25 cellular contexts compared by ENCODE assay signal in the genomic region with DNA sequence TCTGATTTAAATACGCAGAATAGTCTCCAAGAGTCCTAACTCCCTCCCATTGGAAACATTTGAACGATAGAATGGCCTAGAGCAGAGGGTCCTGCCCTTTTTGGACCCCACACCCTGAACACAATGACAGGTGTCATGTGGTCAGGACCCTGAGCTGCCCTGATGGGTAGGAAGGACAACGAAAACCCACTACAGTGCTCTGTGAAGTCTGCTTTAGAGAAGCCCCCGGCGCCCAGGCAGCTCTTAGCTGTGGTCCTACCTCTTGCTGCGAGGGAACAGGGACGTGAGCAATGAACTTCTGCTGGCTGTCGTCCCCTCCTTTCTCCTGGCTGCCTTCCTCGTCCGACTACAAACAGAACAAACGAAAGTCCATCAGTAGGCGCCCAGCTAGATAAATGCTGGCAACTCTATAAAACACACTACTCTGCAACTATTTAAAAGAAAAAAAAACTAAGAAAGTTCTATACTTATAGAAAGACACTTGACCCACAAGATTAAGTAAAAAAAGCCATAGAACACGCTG. TPM values are rescaled to one million over a fixed set of nuclear protein-coding genes. Genes with fewer than 3 reads are reported as not detected.
A peak's percentile ranks its signal among the peaks of the same experiment; 100 is the strongest.
DNase-seq lines count a peak whose midpoint lies in the region; ATAC-seq and TF ChIP-seq lines count a peak whose summit lies in the region.
"Had no signal": no experiment of that assay in that cellular context is flagged by ENCODE, and none has a peak within 500 bp of the region (broad histone marks: within the 10 kb centered on the region; RNA-seq: fewer than 3 reads in every experiment).

No MANE protein-coding gene starts in this region.

- no peaks in the 10 kb centered on the region for H3K27me3 Mint-ChIP-seq in T-helper 17 cell
- H3K27me3 Mint-ChIP-seq in activated T-helper 17 cell treated with anti-CD3 and anti-CD28 coated beads, Interleukin-2, amount 50 U/mL, for 72 hours: no peaks in the 10 kb centered on the region
- H3K27me3 Mint-ChIP-seq: CD4-positive, alpha-beta T cell; CD8-positive, alpha-beta memory T cell had no signal

- no peaks in the 10 kb centered on the region for H3K9me3 ChIP-seq in T-helper 17 cell (ENCODE audit: control insufficient read depth, low read length, poor library complexity, severe bottlenecking)
- no peaks in the 10 kb centered on the region for H3K9me3 ChIP-seq in osteoblast (ENCODE audit: low read depth, low read length)
- H3K9me3 ChIP-seq: A549; BE2C; BLaER1 treated with 17β-estradiol and CSF1 and Interleukin-3, amounts not matched to agents 10 nM and 100 nM had no signal

- no peak overlapping the region for H3K4me3 Mint-ChIP-seq in T-helper 17 cell
- no peak overlapping the region for H3K4me3 Mint-ChIP-seq in activated T-helper 17 cell treated with anti-CD3 and anti-CD28 coated beads, Interleukin-2, amount 50 U/mL, for 72 hours
- H3K4me3 Mint-ChIP-seq: CD14-positive monocyte; CD4-positive, alpha-beta T cell; CD8-positive, alpha-beta memory T cell had no signal

- H3K79me2 ChIP-seq in osteoblast (ENCODE audit: insufficient read depth, low read length): no peaks in the 10 kb centered on the region

- peaks cover 18% of the 10 kb centered on the region for H3K36me3 Mint-ChIP-seq in T-helper 17 cell (ENCODE audit: low read depth)
- peaks cover 80% of the 10 kb centered on the region for H3K36me3 Mint-ChIP-seq in activated T-helper 17 cell treated with anti-CD3 and anti-CD28 coated beads, Interleukin-2, amount 50 U/mL, for 72 hours (ENCODE audit: low read depth)

- no peak for ATAC-seq in T-helper 17 cell
- no peak for ATAC-seq in activated T-helper 17 cell treated with anti-CD3 and anti-CD28 coated beads, Interleukin-2, amount 50 U/mL, for 72 hours (replicated peaks)
- ATAC-seq: A549, GM12878 had no signal

- no peak overlapping the region for H2AFZ ChIP-seq in osteoblast (ENCODE audit: low read length)
- H2AFZ ChIP-seq: GM23248 had no signal

- DNase-seq in activated effector memory CD4-positive, alpha-beta T cell treated with anti-CD3 and anti-CD28 coated beads, Interleukin-2, amount 50 U/mL, for 16 hours: peak; percentile 61
- no peak for DNase-seq in activated effector memory CD4-positive, alpha-beta T cell treated with Interleukin-2 at 50 U/mL for 16 hours
- no peak for DNase-seq in T-helper 17 cell
- peak; percentile 51 for DNase-seq in osteoblast (ENCODE audit: insufficient read length, low spot score, missing footprints)
- DNase-seq in NCI-H82 treated with DMSO at 0.1 percent for 48 hours (lab: John Stamatoyannopoulos, UW; ENCODE audit: unreplicated experiment): no peak
- DNase-seq in OCI-M1 (lab: John Stamatoyannopoulos, UW): no peak
- no peak for DNase-seq in activated CD8-positive, alpha-beta memory T cell treated with anti-CD3 and anti-CD28 coated beads, Interleukin-2, amount 50 U/mL, for 4 hours
- DNase-seq: 8988T; ACHN; AML-193; BE2C; CD4-positive, alpha-beta T cell; CD8-positive, alpha-beta memory T cell; DMS 273 treated with DMSO at 0.1 percent for 48 hours; DMS79; EL; GDM1; GM23248; H7; HCEC 1CT had no signal

- no peaks in the 10 kb centered on the region for H3K9me3 Mint-ChIP-seq in activated T-helper 17 cell treated with anti-CD3 and anti-CD28 coated beads, Interleukin-2, amount 50 U/mL, for 72 hours
- H3K9me3 Mint-ChIP-seq: CD4-positive, alpha-beta T cell; CD8-positive, alpha-beta memory T cell had no signal

- peaks cover 55% of the 10 kb centered on the region for H3K36me3 ChIP-seq in osteoblast (ENCODE audit: insufficient read depth, low read length)

- H3K4me2 ChIP-seq in osteoblast (ENCODE audit: insufficient read depth, low read length): no peak overlapping the region
- H3K4me2 ChIP-seq: A549; BLaER1 treated with 17β-estradiol and CSF1 and Interleukin-3, amounts not matched to agents 10 nM and 100 nM had no signal

- no peak overlapping the region for H3K27ac ChIP-seq in osteoblast (ENCODE audit: low read depth, low read length)
- H3K27ac ChIP-seq: A549; BLaER1 treated with 17β-estradiol and CSF1 and Interleukin-3, amounts not matched to agents 10 nM and 100 nM; GM23248 had no signal

- no peak for TF ChIP-seq CTCF in osteoblast (IDR thresholded peaks at IDR 0.05; ENCODE audit: extremely low read depth, low read depth, low read length)

- no peaks in the 10 kb centered on the region for H3K27me3 ChIP-seq in osteoblast (ENCODE audit: insufficient read depth, low read length)
- H3K27me3 ChIP-seq: BE2C had no signal

- H3K4me1 ChIP-seq in osteoblast (ENCODE audit: insufficient read depth, low read length): no peaks in the 10 kb centered on the region
- H3K4me1 ChIP-seq: A549, BE2C had no signal

- H4K20me1 ChIP-seq in osteoblast (ENCODE audit: insufficient read depth, low read length): no peaks in the 10 kb centered on the region

- H3K4me3 ChIP-seq in osteoblast (ENCODE audit: insufficient read depth, low read length): no peak overlapping the region
- H3K4me3 ChIP-seq: A549; BLaER1 treated with 17β-estradiol and CSF1 and Interleukin-3, amounts not matched to agents 10 nM and 100 nM; GM12878; GM23248 had no signal

- peaks cover 12% of the 10 kb centered on the region for H3K4me1 Mint-ChIP-seq in T-helper 17 cell
- H3K4me1 Mint-ChIP-seq in activated T-helper 17 cell treated with anti-CD3 and anti-CD28 coated beads, Interleukin-2, amount 50 U/mL, for 72 hours: peaks cover 5% of the 10 kb centered on the region

- peak overlapping the region; percentile 37 for H3K27ac Mint-ChIP-seq in T-helper 17 cell
- peak overlapping the region; percentile 9 for H3K27ac Mint-ChIP-seq in activated T-helper 17 cell treated with anti-CD3 and anti-CD28 coated beads, Interleukin-2, amount 50 U/mL, for 72 hours
- H3K27ac Mint-ChIP-seq: CD4-positive, alpha-beta T cell had no signal

RNA-seq across cellular contexts. Expression of a gene that starts 8.7 kb away (rescaled TPM):
- total RNA-seq in T-helper 17 cell (10 to 100 TPM; 33.7 to 37.8 TPM), osteoblast (13.4 and 14.1 TPM in 2 replicates)
- 10 to 100 TPM; 26.1 to 49.7 TPM for total RNA-seq in activated T-helper 17 cell treated with anti-CD3 and anti-CD28 coated beads, Interleukin-2, amount 50 U/mL, for 72 hours

RNA-seq across cellular contexts. Expression of a gene that starts 30.5 kb away (rescaled TPM):
- 10 to 100 TPM; 39.0 TPM for total RNA-seq in T-helper 17 cell
- 10 to 100 TPM; 59.3 to 70.9 TPM for total RNA-seq in activated T-helper 17 cell treated with anti-CD3 and anti-CD28 coated beads, Interleukin-2, amount 50 U/mL, for 72 hours
- 29.0 and 31.8 TPM in 2 replicates for total RNA-seq in osteoblast

RNA-seq across cellular contexts. Expression of a gene that starts 53.3 kb away (rescaled TPM):
- total RNA-seq in T-helper 17 cell: 100 to 1,000 TPM; 253 to 276 TPM
- 100 to 1,000 TPM; 188 to 274 TPM for total RNA-seq in activated T-helper 17 cell treated with anti-CD3 and anti-CD28 coated beads, Interleukin-2, amount 50 U/mL, for 72 hours
- 215 and 233 TPM in 2 replicates for total RNA-seq in osteoblast

Comparison
In these comparisons a context has a peak if more than half of its experiments do, and no peak if none do; other contexts are left out.
1. DNase-seq: peak in activated effector memory CD4-positive, alpha-beta T cell treated with anti-CD3 and anti-CD28 coated beads, Interleukin-2, amount 50 U/mL, for 16 hours (single experiment) and osteoblast (single experiment); none in activated effector memory CD4-positive, alpha-beta T cell treated with Interleukin-2 at 50 U/mL for 16 hours (single experiment), T-helper 17 cell (0 of 3), NCI-H82 treated with DMSO at 0.1 percent for 48 hours (single experiment), OCI-M1 (single experiment) and activated CD8-positive, alpha-beta memory T cell treated with anti-CD3 and anti-CD28 coated beads, Interleukin-2, amount 50 U/mL, for 4 hours (single experiment).